21 cellular contexts compared by ENCODE assay signal in the genomic region with DNA sequence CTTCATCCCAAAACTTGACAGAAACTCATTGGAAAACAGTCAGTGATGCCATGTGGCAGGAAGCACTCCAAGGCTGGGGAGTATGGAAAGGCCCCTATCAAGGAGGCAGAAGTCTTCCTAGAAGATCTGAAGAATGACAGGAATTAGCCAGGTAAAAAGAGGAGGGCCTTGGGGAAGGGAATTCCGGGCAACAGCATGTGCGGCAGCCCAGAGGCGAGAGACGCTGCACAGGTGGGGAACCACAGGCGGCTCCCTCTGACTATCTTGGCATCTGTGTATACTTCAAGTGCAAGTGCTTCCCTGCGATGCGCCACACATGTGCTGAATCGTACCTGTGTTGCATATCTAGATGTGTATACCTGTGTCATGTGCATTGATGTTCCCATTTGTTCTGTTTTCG. TPM values are rescaled to one million over a fixed set of nuclear protein-coding genes. Genes with fewer than 3 reads are reported as not detected.
DNase-seq lines count a peak whose midpoint lies in the region; TF ChIP-seq lines count a peak whose summit lies in the region.
"Had no signal": no experiment of that assay in that cellular context is flagged by ENCODE, and none has a peak within 500 bp of the region (broad histone marks: within the 10 kb centered on the region; RNA-seq: fewer than 3 reads in every experiment).

No MANE protein-coding gene starts in this region.

- no peak overlapping the region for H3K4me3 ChIP-seq in osteoblast (ENCODE audit: insufficient read depth, low read length)
- H3K4me3 ChIP-seq: A549; BLaER1 treated with 17β-estradiol and CSF1 and Interleukin-3, amounts not matched to agents 10 nM and 100 nM; HAP-1 had no signal

- H3K36me3 ChIP-seq in osteoblast (ENCODE audit: insufficient read depth, low read length) = no peaks in the 10 kb centered on the region
- H3K36me3 ChIP-seq: BLaER1 treated with 17β-estradiol and CSF1 and Interleukin-3, amounts not matched to agents 10 nM and 100 nM; HAP-1 had no signal

- TF ChIP-seq CTCF in glutamatergic neuron (IDR thresholded peaks at IDR 0.05; ENCODE audit: partially characterized antibody, unreplicated experiment) (no peak), osteoblast (IDR thresholded peaks at IDR 0.05; ENCODE audit: extremely low read depth, low read depth, low read length) (no peak)

- H3K27me3 ChIP-seq in osteoblast (ENCODE audit: insufficient read depth, low read length) = peaks cover 48% of the 10 kb centered on the region
- H3K27me3 ChIP-seq: BE2C; BLaER1 treated with 17β-estradiol and CSF1 and Interleukin-3, amounts not matched to agents 10 nM and 100 nM had no signal

- H3K27me3 Mint-ChIP-seq in glutamatergic neuron (ENCODE audit: unreplicated experiment) = peaks cover 11% of the 10 kb centered on the region

- no peak overlapping the region for H2AFZ ChIP-seq in osteoblast (ENCODE audit: low read length)

- H3K4me2 ChIP-seq in osteoblast (ENCODE audit: insufficient read depth, low read length) = no peak overlapping the region
- H3K4me2 ChIP-seq: A549 had no signal

- H3K27ac ChIP-seq in osteoblast (ENCODE audit: low read depth, low read length) = no peak overlapping the region
- H3K27ac ChIP-seq: A549; BLaER1 treated with 17β-estradiol and CSF1 and Interleukin-3, amounts not matched to agents 10 nM and 100 nM had no signal

- no peaks in the 10 kb centered on the region for H3K4me1 ChIP-seq in osteoblast (ENCODE audit: insufficient read depth, low read length)
- H3K4me1 ChIP-seq: A549, BE2C, HAP-1 had no signal

- no peaks in the 10 kb centered on the region for H3K9me3 ChIP-seq in osteoblast (ENCODE audit: low read depth, low read length)
- H3K9me3 ChIP-seq: A549; BE2C; BLaER1 treated with 17β-estradiol and CSF1 and Interleukin-3, amounts not matched to agents 10 nM and 100 nM; HAP-1 had no signal

- H3K27ac Mint-ChIP-seq in glutamatergic neuron (ENCODE audit: unreplicated experiment) = no peak overlapping the region
- H3K27ac Mint-ChIP-seq: CD14-positive monocyte; CD4-positive, alpha-beta T cell; HFFc6 had no signal

- no peaks in the 10 kb centered on the region for H3K36me3 Mint-ChIP-seq in glutamatergic neuron (ENCODE audit: unreplicated experiment)
- H3K36me3 Mint-ChIP-seq: CD14-positive monocyte; CD8-positive, alpha-beta memory T cell had no signal

- H3K79me2 ChIP-seq in osteoblast (ENCODE audit: insufficient read depth, low read length) = no peaks in the 10 kb centered on the region

- peaks cover 7% of the 10 kb centered on the region for H3K9me3 Mint-ChIP-seq in glutamatergic neuron (ENCODE audit: unreplicated experiment)
- H3K9me3 Mint-ChIP-seq: CD4-positive, alpha-beta T cell; CD8-positive, alpha-beta memory T cell; HFFc6 had no signal

- DNase-seq in NCI-H69 (lab: John Stamatoyannopoulos, UW) (peak; percentile 31), glutamatergic neuron (no peak), osteoblast (ENCODE audit: insufficient read length, low spot score, missing footprints) (peak; percentile 81), EL (no peak), T-helper 1 cell (no peak), occipital lobe (lab: John Stamatoyannopoulos, UW) (no peak)
- DNase-seq: 8988T; ACHN; AML-193; BE2C; Calu3; CD4-positive, alpha-beta T cell; CD8-positive, alpha-beta memory T cell; DMS53; DMS79 treated with DMSO at 0.1 percent for 48 hours; GOT3; HFFc6 had no signal

- H4K20me1 ChIP-seq in osteoblast (ENCODE audit: insufficient read depth, low read length) = peaks cover 1% of the 10 kb centered on the region
- H4K20me1 ChIP-seq: BLaER1 treated with 17β-estradiol and CSF1 and Interleukin-3, amounts not matched to agents 10 nM and 100 nM had no signal

- H3K4me1 Mint-ChIP-seq in glutamatergic neuron (ENCODE audit: low read depth, unreplicated experiment) = peaks cover 16% of the 10 kb centered on the region
- H3K4me1 Mint-ChIP-seq: CD14-positive monocyte; CD8-positive, alpha-beta memory T cell had no signal

- H3K4me3 Mint-ChIP-seq in glutamatergic neuron (ENCODE audit: unreplicated experiment) = peak overlapping the region; percentile 0
- H3K4me3 Mint-ChIP-seq: CD14-positive monocyte; CD4-positive, alpha-beta T cell; CD8-positive, alpha-beta memory T cell; HFFc6 had no signal

RNA-seq across cellular contexts. Expression of gene PDE2A, which starts 12.7 kb away (rescaled TPM):
- total RNA-seq in glutamatergic neuron (ENCODE audit: unreplicated experiment) = 16.9 TPM
- 0.36 and 0.59 TPM in 2 replicates for total RNA-seq in osteoblast
- total RNA-seq in occipital lobe = 78.3 TPM

Comparison
In these comparisons a context has a peak if more than half of its experiments do, and no peak if none do; other contexts are left out.
1. DNase-seq: peak in NCI-H69 (single experiment) and osteoblast (single experiment); none in glutamatergic neuron (single experiment), EL (single experiment), T-helper 1 cell (0 of 5) and occipital lobe (single experiment).
2. RNA of gene PDE2A, which starts 12.7 kb away (total RNA-seq): 78.3 TPM in occipital lobe (single experiment) and 16.9 TPM in glutamatergic neuron (single experiment); 0.36 to 0.59 TPM in osteoblast; every median in the first group is over 10 times any median in the second.